ENCODE assay signal across 8 cellular contexts in the genomic region with DNA sequence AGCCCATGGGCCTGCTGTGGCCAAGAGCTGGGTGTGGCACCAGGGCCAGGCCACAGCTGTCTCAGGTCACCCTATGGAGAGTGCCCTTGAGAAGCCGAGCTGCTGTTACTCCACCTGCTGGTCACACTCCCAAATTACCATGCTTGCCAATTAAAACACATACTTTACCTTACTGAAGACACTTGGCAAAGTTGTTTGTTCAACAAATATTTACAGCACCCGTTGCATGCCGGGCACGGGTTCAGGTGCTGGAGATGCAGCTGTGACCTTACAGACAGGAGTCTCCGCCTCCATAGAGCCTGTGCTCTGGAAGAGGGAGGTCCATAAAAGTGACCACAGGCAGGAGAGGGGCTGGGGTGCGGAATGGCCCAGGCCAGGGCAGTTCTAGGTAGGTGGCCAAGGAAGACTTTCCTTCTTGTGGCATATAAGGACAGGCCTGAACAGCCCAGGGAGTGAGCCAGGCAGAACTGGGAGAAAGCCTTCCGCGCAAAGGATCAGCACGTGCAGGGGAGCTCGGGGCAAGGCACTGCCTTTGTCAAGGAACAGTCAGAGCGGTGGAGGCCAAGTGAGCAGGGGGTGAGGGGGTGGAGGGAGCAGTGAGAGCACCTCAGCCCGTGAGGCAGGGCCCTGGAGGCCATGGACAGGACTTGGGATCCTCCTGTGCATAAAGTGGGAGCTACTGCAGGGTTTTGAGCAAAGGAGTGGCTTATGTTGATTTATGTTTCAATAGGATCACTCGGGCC. TPM values are rescaled to one million over a fixed set of nuclear protein-coding genes. Genes with fewer than 3 reads are reported as not detected.
DNase-seq lines count a peak whose midpoint lies in the region; ATAC-seq and TF ChIP-seq lines count a peak whose summit lies in the region.

No MANE protein-coding gene starts in this region.

- no peak overlapping the region for H3K4me3 ChIP-seq in HCT116 (replicated peaks in 1 of 2; ENCODE audit: low read depth in 1 of 2, low read length in 2 of 2)

- no peaks in the 10 kb centered on the region for H4K20me1 ChIP-seq in HCT116 (ENCODE audit: insufficient read depth)

- H3K27me3 Mint-ChIP-seq in activated CD4-positive, alpha-beta memory T cell treated with anti-CD3 and anti-CD28 coated beads for 36 hours, result no peaks in the 10 kb centered on the region
- no peaks in the 10 kb centered on the region for H3K27me3 Mint-ChIP-seq in nephron progenitor cell (ENCODE audit: low read depth, poor library complexity)

- TF ChIP-seq POLR2A in HCT116 (IDR thresholded peaks at IDR 0.05; ENCODE audit: borderline replicate concordance, extremely low read depth, insufficient read depth, insufficient read length), result no peak

- H3K27me3 ChIP-seq in HCT116 (ENCODE audit: insufficient read depth, low read length), result no peaks in the 10 kb centered on the region

- no peak overlapping the region for H3K4me2 ChIP-seq in HCT116 (ENCODE audit: low read length)

- peak; percentile 97 for ATAC-seq in HCT116
- ATAC-seq in GM19351 (IDR thresholded peaks at IDR 0.05; ENCODE audit: unreplicated experiment), result no peak
- ATAC-seq in HG02938 (IDR thresholded peaks at IDR 0.05; ENCODE audit: unreplicated experiment), result no peak

- no peaks in the 10 kb centered on the region for H3K9me2 ChIP-seq in HCT116 (ENCODE audit: insufficient read depth)

- H3K36me3 Mint-ChIP-seq in activated CD4-positive, alpha-beta memory T cell treated with anti-CD3 and anti-CD28 coated beads for 36 hours, result peaks cover 64% of the 10 kb centered on the region
- H3K36me3 Mint-ChIP-seq in nephron progenitor cell (ENCODE audit: low read depth), result peaks cover 61% of the 10 kb centered on the region

- no peaks in the 10 kb centered on the region for H3K9me3 ChIP-seq in HCT116 (ENCODE audit: control insufficient read depth in 1 of 2, insufficient read depth in 1 of 2, low read depth in 1 of 2, low read length in 2 of 2)

- no peaks in the 10 kb centered on the region for H3K79me2 ChIP-seq in HCT116 (ENCODE audit: insufficient read depth, low read length)

- H3K36me3 ChIP-seq in HCT116 (ENCODE audit: control insufficient read depth in 1 of 2, insufficient read depth in 2 of 2, low read length in 2 of 2), result peaks cover 6 to 12% of the 10 kb centered on the region in 2 experiments

- no TSS peak for BruUV-seq in HCT116 (replicated peaks; lab: Mats Ljungman, UMichigan)

- H2AFZ ChIP-seq in HCT116 (ENCODE audit: low read depth, low read length, poor library complexity, severe bottlenecking), result no peak overlapping the region

- intact Hi-C loops in HCT116 (cut with micrococcal nuclease), result loop anchor here (1.0 kb wide), 1 partner anchor 102 kb away; no protein-coding TSS in a partner anchor
- intact Hi-C loops in activated CD4-positive, alpha-beta memory T cell treated with anti-CD3 and anti-CD28 coated beads for 36 hours (cut with micrococcal nuclease), result loop anchor here (1.0 kb wide), 2 partner anchors 102 to 194 kb away; no protein-coding TSS in a partner anchor

- H3K9me3 Mint-ChIP-seq in activated CD4-positive, alpha-beta memory T cell treated with anti-CD3 and anti-CD28 coated beads for 36 hours, result no peaks in the 10 kb centered on the region
- H3K9me3 Mint-ChIP-seq in nephron progenitor cell, result peaks cover 15% of the 10 kb centered on the region

- no peaks in the 10 kb centered on the region for H3K4me1 ChIP-seq in HCT116 (ENCODE audit: control insufficient read depth in 1 of 2, insufficient read depth in 2 of 2, low read length in 2 of 2)

- POLR2A ChIA-PET in HCT116 (lab: Charles Lee), result no interaction called here
- POLR2A ChIA-PET in activated CD4-positive, alpha-beta memory T cell treated with anti-CD3 and anti-CD28 coated beads for 36 hours (lab: Charles Lee), result interaction anchor here (0.8 to 1.1 kb wide), 3 partner anchors 88 to 193 kb away, joined by 3 to 4 read pairs (median 3); no protein-coding TSS in a partner anchor

- TF ChIP-seq RAD21 in HCT116 (IDR thresholded peaks at IDR 0.05; ENCODE audit: low read depth), result peak; percentile 62

- no peak overlapping the region for H3K4me3 Mint-ChIP-seq in activated CD4-positive, alpha-beta memory T cell treated with anti-CD3 and anti-CD28 coated beads for 36 hours
- H3K4me3 Mint-ChIP-seq in nephron progenitor cell, result no peak overlapping the region

- H3K27ac Mint-ChIP-seq in activated CD4-positive, alpha-beta memory T cell treated with anti-CD3 and anti-CD28 coated beads for 36 hours, result no peak overlapping the region
- no peak overlapping the region for H3K27ac Mint-ChIP-seq in nephron progenitor cell

- no peak overlapping the region for H3K27ac ChIP-seq in HCT116 (ENCODE audit: low read depth, low read length)

- RAD21 ChIA-PET in HCT116 (lab: Charles Lee; ENCODE audit: low non-redundant PET in 1 of 2, low total read pairs in 2 of 2, uncharacterized antibody in 2 of 2, unreplicated experiment in 2 of 2), result interaction anchor here in 1 of 2 experiments (1.1 kb wide), 1 partner anchor 102 kb away, joined by 7 read pairs; no protein-coding TSS in a partner anchor

- TF ChIP-seq CTCF in HCT116 (IDR thresholded peaks at IDR 0.05 in 2 of 3, conservative IDR thresholded peaks at IDR 0.05 in 1 of 3; ENCODE audit: borderline replicate concordance in 1 of 3, insufficient read depth in 1 of 3, low read depth in 2 of 3, low read length in 2 of 3) (peak; percentile 49 to 74 (median 71); a peak in 5 of 6 replicates), nephron progenitor cell (IDR thresholded peaks at IDR 0.05) (peak; percentile 70)

- H3K4me1 Mint-ChIP-seq in activated CD4-positive, alpha-beta memory T cell treated with anti-CD3 and anti-CD28 coated beads for 36 hours (ENCODE audit: low read depth), result no peaks in the 10 kb centered on the region
- H3K4me1 Mint-ChIP-seq in nephron progenitor cell, result no peaks in the 10 kb centered on the region

- H3K9ac ChIP-seq in HCT116 (ENCODE audit: low read length), result no peak overlapping the region

- DNase-seq in DMS 273 (lab: John Stamatoyannopoulos, UW; ENCODE audit: unreplicated experiment) (peak; percentile 67), HCT116 (ENCODE audit: low read depth, low spot score) (peak; percentile 56), NCI-H526 treated with DMSO at 0.1 percent for 48 hours (lab: John Stamatoyannopoulos, UW) (peak; percentile 33), fibroblast of gingiva (ENCODE audit: low read depth) (peak; percentile 30), nephron progenitor cell (peak; percentile 55)
- DNase-seq in activated CD4-positive, alpha-beta memory T cell treated with anti-CD3 and anti-CD28 coated beads for 36 hours, result peak; percentile 62

- CTCF ChIA-PET in HCT116 (lab: Charles Lee), result interaction anchor here (0.6 to 3.4 kb wide), 10 partner anchors 13 to 488 kb away, joined by 3 to 31 read pairs (median 3); no protein-coding TSS in a partner anchor
- CTCF ChIA-PET in activated CD4-positive, alpha-beta memory T cell treated with anti-CD3 and anti-CD28 coated beads for 36 hours (lab: Charles Lee), result interaction anchor here (0.7 to 6.3 kb wide), 11 partner anchors 11 to 262 kb away, joined by 3 to 30 read pairs (median 5); no protein-coding TSS in a partner anchor

TF ChIP-seq in HCT116, 20 proteins besides CTCF, POLR2A, EP300 and RAD21:
- TF ChIP-seq FOSL1 (IDR thresholded peaks at IDR 0.05; ENCODE audit: low read depth) (no peak), SP1 (IDR thresholded peaks at IDR 0.05; ENCODE audit: low read depth) (no peak), EZH2phosphoT487 (IDR thresholded peaks at IDR 0.05; ENCODE audit: borderline replicate concordance) (no peak), ZNF274 (IDR thresholded peaks at IDR 0.05; ENCODE audit: low read depth, low read length) (no peak), SIN3A (IDR thresholded peaks at IDR 0.05; ENCODE audit: low read depth) (no peak), POLR2AphosphoS5 (IDR thresholded peaks at IDR 0.05; ENCODE audit: low read depth, low read length) (no peak)
TF ChIP-seq in HCT116: peak in this region for 0.

RNA-seq across cellular contexts. Expression of gene RBM44, which starts 23.6 kb away (rescaled TPM):
- 0.54 TPM for total RNA-seq in HCT116 (2021; ENCODE audit: unreplicated experiment)
- polyA plus RNA-seq in HCT116 (2012), result 0.09 and 0.17 TPM in 2 replicates
- total RNA-seq in activated CD4-positive, alpha-beta memory T cell treated with anti-CD3 and anti-CD28 coated beads for 36 hours, result under 1 TPM; 0.69 to 0.75 TPM
